ENCODE assay signal across 1 cellular context in the genomic region with DNA sequence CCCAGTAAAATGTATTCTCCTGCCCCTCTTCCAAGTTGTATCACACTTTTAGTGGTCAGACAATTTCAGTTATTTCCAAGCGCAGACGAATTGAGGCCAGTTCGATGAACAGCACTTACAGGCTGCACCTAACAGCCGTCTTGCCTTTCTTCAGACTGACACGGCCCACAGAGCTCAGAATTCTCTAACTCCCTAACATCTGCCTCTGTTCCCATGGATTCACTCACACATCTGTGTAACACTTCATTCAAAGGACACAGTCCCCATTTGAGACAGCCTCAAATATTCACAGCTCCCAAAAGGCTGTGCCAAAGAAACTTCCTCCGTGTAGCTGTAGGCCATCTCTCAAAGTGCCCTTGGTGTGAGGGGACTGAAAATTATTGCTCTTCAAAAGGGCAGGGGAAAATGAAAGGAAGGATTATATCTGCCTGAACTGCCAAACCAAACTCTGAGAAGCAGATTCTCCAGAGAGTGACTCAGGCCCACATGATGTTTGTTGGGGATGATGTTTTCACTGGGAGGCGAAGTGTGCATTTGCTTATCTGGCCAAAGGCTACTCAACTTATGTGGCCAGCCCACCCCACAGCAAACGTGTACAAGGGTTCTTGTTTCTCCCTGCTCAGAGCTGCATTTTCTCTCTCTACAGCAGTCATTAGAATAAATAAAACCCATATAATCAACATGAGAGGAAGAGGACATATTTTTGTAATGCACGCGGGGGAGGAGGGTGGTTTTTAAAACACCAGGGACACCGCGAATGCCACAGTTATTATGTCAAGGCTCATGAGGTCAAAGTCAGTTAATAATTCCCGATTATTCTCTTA.
TF ChIP-seq lines count a peak whose summit lies in the region.

No MANE protein-coding gene starts in this region.

TF ChIP-seq in K562, 482 proteins besides CTCF, POLR2A, EP300 and RAD21 (continued from another document and continues in another):
- TF ChIP-seq SOX6 (IDR thresholded peaks at IDR 0.05) (no peak), MTF1 (CRISPR knock-in tag; IDR thresholded peaks at IDR 0.05; ENCODE audit: borderline replicate concordance) (no peak), RFX1 (IDR thresholded peaks at IDR 0.05) (peak; percentile 21; the same call in 1 of the 2 replicates), NCOA6 (IDR thresholded peaks at IDR 0.05) (no peak), PTTG1 (tag; IDR thresholded peaks at IDR 0.05; ENCODE audit: low read depth) (no peak), DPF2 (IDR thresholded peaks at IDR 0.05) (peak; percentile 72), RBM22 (IDR thresholded peaks at IDR 0.05; ENCODE audit: low read depth, low read length, poor library complexity, severe bottlenecking) (no peak), TOE1 (IDR thresholded peaks at IDR 0.05; ENCODE audit: borderline replicate concordance) (0 out of 2 replicates have a peak, but pooled peaks have one; percentile 28), TOE1 (CRISPR knock-in tag; IDR thresholded peaks at IDR 0.05; ENCODE audit: borderline replicate concordance, low read depth) (no peak), ZNF551 (CRISPR knock-in tag; IDR thresholded peaks at IDR 0.05) (no peak), C11orf30 (IDR thresholded peaks at IDR 0.05; ENCODE audit: low read depth) (peak; percentile 30; the same call in 1 of the 2 replicates), ZNF766 (CRISPR knock-in tag; conservative IDR thresholded peaks at IDR 0.05) (peak; percentile 64; the same call in 1 of the 2 replicates), TEAD4 (IDR thresholded peaks at IDR 0.05; ENCODE audit: low read length) (peak; percentile 50; the same call in 1 of the 2 replicates), TEAD4 (CRISPR knock-in tag; IDR thresholded peaks at IDR 0.05; ENCODE audit: borderline replicate concordance) (no peak), HNRNPK (IDR thresholded peaks at IDR 0.05; ENCODE audit: low read depth, low read length, poor library complexity, severe bottlenecking) (no peak), MYC (IDR thresholded peaks at IDR 0.05; ENCODE audit: low read depth, low read length) (no peak), MYC (CRISPR knock-in tag; IDR thresholded peaks at IDR 0.05; ENCODE audit: borderline replicate concordance, low read depth) (no peak), MYNN (IDR thresholded peaks at IDR 0.05) (no peak), MYNN (CRISPR knock-in tag; IDR thresholded peaks at IDR 0.05) (no peak), CHD2 (IDR thresholded peaks at IDR 0.05; ENCODE audit: low read depth, low read length) (no peak), BCOR (IDR thresholded peaks at IDR 0.05) (no peak), STAT5A (IDR thresholded peaks at IDR 0.05; ENCODE audit: borderline replicate concordance, low read length) (no peak), RBM15 (IDR thresholded peaks at IDR 0.05; ENCODE audit: insufficient read depth, low read length) (no peak), ELF1 (tag; IDR thresholded peaks at IDR 0.05) (no peak; the same call in 1 of the 2 replicates), TARDBP (IDR thresholded peaks at IDR 0.05) (no peak), ZNF263 (CRISPR knock-in tag; IDR thresholded peaks at IDR 0.05; ENCODE audit: borderline replicate concordance) (no peak), TGIF2 (CRISPR knock-in tag; IDR thresholded peaks at IDR 0.05) (no peak), BHLHE40 (IDR thresholded peaks at IDR 0.05; ENCODE audit: low read length) (peak; percentile 74), ATF7 (IDR thresholded peaks at IDR 0.05) (peak; percentile 37; the same call in 1 of the 2 replicates), XRCC4 (IDR thresholded peaks at IDR 0.05; ENCODE audit: extremely low read depth, insufficient read depth, insufficient read length) (no peak), ZBTB7A (IDR thresholded peaks at IDR 0.05; ENCODE audit: borderline replicate concordance, control insufficient read depth, low read depth, low read length) (no peak)
- TF ChIP-seq, protein P1, sequence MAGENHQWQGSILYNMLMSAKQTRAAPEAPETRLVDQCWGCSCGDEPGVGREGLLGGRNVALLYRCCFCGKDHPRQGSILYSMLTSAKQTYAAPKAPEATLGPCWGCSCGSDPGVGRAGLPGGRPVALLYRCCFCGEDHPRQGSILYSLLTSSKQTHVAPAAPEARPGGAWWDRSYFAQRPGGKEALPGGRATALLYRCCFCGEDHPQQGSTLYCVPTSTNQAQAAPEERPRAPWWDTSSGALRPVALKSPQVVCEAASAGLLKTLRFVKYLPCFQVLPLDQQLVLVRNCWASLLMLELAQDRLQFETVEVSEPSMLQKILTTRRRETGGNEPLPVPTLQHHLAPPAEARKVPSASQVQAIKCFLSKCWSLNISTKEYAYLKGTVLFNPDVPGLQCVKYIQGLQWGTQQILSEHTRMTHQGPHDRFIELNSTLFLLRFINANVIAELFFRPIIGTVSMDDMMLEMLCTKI (IDR thresholded peaks at IDR 0.05; ENCODE audit: partially characterized antibody): no peak
- TF ChIP-seq, protein P2, sequence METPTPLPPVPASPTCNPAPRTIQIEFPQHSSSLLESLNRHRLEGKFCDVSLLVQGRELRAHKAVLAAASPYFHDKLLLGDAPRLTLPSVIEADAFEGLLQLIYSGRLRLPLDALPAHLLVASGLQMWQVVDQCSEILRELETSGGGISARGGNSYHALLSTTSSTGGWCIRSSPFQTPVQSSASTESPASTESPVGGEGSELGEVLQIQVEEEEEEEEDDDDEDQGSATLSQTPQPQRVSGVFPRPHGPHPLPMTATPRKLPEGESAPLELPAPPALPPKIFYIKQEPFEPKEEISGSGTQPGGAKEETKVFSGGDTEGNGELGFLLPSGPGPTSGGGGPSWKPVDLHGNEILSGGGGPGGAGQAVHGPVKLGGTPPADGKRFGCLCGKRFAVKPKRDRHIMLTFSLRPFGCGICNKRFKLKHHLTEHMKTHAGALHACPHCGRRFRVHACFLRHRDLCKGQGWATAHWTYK (CRISPR knock-in tag; IDR thresholded peaks at IDR 0.05): peak; percentile 64
- TF ChIP-seq, protein P3, sequence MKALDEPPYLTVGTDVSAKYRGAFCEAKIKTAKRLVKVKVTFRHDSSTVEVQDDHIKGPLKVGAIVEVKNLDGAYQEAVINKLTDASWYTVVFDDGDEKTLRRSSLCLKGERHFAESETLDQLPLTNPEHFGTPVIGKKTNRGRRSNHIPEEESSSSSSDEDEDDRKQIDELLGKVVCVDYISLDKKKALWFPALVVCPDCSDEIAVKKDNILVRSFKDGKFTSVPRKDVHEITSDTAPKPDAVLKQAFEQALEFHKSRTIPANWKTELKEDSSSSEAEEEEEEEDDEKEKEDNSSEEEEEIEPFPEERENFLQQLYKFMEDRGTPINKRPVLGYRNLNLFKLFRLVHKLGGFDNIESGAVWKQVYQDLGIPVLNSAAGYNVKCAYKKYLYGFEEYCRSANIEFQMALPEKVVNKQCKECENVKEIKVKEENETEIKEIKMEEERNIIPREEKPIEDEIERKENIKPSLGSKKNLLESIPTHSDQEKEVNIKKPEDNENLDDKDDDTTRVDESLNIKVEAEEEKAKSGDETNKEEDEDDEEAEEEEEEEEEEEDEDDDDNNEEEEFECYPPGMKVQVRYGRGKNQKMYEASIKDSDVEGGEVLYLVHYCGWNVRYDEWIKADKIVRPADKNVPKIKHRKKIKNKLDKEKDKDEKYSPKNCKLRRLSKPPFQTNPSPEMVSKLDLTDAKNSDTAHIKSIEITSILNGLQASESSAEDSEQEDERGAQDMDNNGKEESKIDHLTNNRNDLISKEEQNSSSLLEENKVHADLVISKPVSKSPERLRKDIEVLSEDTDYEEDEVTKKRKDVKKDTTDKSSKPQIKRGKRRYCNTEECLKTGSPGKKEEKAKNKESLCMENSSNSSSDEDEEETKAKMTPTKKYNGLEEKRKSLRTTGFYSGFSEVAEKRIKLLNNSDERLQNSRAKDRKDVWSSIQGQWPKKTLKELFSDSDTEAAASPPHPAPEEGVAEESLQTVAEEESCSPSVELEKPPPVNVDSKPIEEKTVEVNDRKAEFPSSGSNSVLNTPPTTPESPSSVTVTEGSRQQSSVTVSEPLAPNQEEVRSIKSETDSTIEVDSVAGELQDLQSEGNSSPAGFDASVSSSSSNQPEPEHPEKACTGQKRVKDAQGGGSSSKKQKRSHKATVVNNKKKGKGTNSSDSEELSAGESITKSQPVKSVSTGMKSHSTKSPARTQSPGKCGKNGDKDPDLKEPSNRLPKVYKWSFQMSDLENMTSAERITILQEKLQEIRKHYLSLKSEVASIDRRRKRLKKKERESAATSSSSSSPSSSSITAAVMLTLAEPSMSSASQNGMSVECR (CRISPR knock-in tag; IDR thresholded peaks at IDR 0.05): no peak
- TF ChIP-seq, protein P4, sequence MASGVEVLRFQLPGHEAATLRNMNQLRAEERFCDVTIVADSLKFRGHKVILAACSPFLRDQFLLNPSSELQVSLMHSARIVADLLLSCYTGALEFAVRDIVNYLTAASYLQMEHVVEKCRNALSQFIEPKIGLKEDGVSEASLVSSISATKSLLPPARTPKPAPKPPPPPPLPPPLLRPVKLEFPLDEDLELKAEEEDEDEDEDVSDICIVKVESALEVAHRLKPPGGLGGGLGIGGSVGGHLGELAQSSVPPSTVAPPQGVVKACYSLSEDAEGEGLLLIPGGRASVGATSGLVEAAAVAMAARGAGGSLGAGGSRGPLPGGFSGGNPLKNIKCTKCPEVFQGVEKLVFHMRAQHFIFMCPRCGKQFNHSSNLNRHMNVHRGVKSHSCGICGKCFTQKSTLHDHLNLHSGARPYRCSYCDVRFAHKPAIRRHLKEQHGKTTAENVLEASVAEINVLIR (CRISPR knock-in tag; IDR thresholded peaks at IDR 0.05): no peak; the same call in 1 of the 2 replicates
- TF ChIP-seq, protein P5, sequence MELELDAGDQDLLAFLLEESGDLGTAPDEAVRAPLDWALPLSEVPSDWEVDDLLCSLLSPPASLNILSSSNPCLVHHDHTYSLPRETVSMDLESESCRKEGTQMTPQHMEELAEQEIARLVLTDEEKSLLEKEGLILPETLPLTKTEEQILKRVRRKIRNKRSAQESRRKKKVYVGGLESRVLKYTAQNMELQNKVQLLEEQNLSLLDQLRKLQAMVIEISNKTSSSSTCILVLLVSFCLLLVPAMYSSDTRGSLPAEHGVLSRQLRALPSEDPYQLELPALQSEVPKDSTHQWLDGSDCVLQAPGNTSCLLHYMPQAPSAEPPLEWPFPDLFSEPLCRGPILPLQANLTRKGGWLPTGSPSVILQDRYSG (tag; conservative IDR thresholded peaks at IDR 0.05; ENCODE audit: low read depth): no peak
- TF ChIP-seq, protein P6, sequence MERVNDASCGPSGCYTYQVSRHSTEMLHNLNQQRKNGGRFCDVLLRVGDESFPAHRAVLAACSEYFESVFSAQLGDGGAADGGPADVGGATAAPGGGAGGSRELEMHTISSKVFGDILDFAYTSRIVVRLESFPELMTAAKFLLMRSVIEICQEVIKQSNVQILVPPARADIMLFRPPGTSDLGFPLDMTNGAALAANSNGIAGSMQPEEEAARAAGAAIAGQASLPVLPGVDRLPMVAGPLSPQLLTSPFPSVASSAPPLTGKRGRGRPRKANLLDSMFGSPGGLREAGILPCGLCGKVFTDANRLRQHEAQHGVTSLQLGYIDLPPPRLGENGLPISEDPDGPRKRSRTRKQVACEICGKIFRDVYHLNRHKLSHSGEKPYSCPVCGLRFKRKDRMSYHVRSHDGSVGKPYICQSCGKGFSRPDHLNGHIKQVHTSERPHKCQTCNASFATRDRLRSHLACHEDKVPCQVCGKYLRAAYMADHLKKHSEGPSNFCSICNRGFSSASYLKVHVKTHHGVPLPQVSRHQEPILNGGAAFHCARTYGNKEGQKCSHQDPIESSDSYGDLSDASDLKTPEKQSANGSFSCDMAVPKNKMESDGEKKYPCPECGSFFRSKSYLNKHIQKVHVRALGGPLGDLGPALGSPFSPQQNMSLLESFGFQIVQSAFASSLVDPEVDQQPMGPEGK (CRISPR knock-in tag; IDR thresholded peaks at IDR 0.05; ENCODE audit: borderline replicate concordance): no peak
- TF ChIP-seq, protein P7, sequence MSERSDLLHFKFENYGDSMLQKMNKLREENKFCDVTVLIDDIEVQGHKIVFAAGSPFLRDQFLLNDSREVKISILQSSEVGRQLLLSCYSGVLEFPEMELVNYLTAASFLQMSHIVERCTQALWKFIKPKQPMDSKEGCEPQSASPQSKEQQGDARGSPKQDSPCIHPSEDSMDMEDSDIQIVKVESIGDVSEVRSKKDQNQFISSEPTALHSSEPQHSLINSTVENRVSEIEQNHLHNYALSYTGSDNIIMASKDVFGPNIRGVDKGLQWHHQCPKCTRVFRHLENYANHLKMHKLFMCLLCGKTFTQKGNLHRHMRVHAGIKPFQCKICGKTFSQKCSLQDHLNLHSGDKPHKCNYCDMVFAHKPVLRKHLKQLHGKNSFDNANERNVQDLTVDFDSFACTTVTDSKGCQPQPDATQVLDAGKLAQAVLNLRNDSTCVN (CRISPR knock-in tag; IDR thresholded peaks at IDR 0.05): peak; percentile 23; the same call in 1 of the 2 replicates
- TF ChIP-seq, protein P8, sequence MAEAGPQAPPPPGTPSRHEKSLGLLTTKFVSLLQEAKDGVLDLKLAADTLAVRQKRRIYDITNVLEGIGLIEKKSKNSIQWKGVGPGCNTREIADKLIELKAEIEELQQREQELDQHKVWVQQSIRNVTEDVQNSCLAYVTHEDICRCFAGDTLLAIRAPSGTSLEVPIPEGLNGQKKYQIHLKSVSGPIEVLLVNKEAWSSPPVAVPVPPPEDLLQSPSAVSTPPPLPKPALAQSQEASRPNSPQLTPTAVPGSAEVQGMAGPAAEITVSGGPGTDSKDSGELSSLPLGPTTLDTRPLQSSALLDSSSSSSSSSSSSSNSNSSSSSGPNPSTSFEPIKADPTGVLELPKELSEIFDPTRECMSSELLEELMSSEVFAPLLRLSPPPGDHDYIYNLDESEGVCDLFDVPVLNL (CRISPR knock-in tag; IDR thresholded peaks at IDR 0.05; ENCODE audit: low read depth): no peak
- TF ChIP-seq, protein P9, sequence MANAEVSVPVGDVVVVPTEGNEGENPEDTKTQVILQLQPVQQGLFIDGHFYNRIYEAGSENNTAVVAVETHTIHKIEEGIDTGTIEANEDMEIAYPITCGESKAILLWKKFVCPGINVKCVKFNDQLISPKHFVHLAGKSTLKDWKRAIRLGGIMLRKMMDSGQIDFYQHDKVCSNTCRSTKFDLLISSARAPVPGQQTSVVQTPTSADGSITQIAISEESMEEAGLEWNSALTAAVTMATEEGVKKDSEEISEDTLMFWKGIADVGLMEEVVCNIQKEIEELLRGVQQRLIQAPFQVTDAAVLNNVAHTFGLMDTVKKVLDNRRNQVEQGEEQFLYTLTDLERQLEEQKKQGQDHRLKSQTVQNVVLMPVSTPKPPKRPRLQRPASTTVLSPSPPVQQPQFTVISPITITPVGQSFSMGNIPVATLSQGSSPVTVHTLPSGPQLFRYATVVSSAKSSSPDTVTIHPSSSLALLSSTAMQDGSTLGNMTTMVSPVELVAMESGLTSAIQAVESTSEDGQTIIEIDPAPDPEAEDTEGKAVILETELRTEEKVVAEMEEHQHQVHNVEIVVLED (CRISPR knock-in tag; IDR thresholded peaks at IDR 0.05): no peak
- TF ChIP-seq, protein P10, sequence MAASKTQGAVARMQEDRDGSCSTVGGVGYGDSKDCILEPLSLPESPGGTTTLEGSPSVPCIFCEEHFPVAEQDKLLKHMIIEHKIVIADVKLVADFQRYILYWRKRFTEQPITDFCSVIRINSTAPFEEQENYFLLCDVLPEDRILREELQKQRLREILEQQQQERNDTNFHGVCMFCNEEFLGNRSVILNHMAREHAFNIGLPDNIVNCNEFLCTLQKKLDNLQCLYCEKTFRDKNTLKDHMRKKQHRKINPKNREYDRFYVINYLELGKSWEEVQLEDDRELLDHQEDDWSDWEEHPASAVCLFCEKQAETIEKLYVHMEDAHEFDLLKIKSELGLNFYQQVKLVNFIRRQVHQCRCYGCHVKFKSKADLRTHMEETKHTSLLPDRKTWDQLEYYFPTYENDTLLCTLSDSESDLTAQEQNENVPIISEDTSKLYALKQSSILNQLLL (CRISPR knock-in tag; IDR thresholded peaks at IDR 0.05; ENCODE audit: borderline replicate concordance): no peak
